ENCODE assay signal across 1 cellular context in genomic region chr18:44704137-44704791, GRCh38.
TF ChIP-seq lines count a peak whose summit lies in the region.

No MANE protein-coding gene starts in this region.

TF ChIP-seq in GM23338, 12 proteins besides CTCF, POLR2A, EP300 and RAD21 (continued from another document):
- TF ChIP-seq, protein P1, sequence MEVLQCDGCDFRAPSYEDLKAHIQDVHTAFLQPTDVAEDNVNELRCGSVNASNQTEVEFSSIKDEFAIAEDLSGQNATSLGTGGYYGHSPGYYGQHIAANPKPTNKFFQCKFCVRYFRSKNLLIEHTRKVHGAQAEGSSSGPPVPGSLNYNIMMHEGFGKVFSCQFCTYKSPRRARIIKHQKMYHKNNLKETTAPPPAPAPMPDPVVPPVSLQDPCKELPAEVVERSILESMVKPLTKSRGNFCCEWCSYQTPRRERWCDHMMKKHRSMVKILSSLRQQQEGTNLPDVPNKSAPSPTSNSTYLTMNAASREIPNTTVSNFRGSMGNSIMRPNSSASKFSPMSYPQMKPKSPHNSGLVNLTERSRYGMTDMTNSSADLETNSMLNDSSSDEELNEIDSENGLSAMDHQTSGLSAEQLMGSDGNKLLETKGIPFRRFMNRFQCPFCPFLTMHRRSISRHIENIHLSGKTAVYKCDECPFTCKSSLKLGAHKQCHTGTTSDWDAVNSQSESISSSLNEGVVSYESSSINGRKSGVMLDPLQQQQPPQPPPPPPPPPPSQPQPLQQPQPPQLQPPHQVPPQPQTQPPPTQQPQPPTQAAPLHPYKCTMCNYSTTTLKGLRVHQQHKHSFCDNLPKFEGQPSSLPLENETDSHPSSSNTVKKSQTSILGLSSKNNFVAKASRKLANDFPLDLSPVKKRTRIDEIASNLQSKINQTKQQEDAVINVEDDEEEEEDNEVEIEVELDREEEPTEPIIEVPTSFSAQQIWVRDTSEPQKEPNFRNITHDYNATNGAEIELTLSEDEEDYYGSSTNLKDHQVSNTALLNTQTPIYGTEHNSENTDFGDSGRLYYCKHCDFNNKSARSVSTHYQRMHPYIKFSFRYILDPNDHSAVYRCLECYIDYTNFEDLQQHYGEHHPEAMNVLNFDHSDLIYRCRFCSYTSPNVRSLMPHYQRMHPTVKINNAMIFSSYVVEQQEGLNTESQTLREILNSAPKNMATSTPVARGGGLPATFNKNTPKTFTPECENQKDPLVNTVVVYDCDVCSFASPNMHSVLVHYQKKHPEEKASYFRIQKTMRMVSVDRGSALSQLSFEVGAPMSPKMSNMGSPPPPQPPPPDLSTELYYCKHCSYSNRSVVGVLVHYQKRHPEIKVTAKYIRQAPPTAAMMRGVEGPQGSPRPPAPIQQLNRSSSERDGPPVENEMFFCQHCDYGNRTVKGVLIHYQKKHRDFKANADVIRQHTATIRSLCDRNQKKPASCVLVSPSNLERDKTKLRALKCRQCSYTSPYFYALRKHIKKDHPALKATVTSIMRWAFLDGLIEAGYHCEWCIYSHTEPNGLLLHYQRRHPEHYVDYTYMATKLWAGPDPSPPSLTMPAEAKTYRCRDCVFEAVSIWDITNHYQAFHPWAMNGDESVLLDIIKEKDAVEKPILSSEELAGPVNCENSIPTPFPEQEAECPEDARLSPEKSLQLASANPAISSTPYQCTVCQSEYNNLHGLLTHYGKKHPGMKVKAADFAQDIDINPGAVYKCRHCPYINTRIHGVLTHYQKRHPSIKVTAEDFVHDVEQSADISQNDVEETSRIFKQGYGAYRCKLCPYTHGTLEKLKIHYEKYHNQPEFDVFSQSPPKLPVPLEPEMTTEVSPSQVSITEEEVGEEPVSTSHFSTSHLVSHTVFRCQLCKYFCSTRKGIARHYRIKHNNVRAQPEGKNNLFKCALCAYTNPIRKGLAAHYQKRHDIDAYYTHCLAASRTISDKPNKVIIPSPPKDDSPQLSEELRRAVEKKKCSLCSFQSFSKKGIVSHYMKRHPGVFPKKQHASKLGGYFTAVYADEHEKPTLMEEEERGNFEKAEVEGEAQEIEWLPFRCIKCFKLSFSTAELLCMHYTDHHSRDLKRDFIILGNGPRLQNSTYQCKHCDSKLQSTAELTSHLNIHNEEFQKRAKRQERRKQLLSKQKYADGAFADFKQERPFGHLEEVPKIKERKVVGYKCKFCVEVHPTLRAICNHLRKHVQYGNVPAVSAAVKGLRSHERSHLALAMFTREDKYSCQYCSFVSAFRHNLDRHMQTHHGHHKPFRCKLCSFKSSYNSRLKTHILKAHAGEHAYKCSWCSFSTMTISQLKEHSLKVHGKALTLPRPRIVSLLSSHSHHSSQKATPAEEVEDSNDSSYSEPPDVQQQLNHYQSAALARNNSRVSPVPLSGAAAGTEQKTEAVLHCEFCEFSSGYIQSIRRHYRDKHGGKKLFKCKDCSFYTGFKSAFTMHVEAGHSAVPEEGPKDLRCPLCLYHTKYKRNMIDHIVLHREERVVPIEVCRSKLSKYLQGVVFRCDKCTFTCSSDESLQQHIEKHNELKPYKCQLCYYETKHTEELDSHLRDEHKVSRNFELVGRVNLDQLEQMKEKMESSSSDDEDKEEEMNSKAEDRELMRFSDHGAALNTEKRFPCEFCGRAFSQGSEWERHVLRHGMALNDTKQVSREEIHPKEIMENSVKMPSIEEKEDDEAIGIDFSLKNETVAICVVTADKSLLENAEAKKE (CRISPR knock-in tag; IDR thresholded peaks at IDR 0.05) = no peak
- TF ChIP-seq ZNF331 (CRISPR knock-in tag; IDR thresholded peaks at IDR 0.05; ENCODE audit: low read depth) (no peak), CREB1 (CRISPR knock-in tag; IDR thresholded peaks at IDR 0.05; ENCODE audit: low read depth) (no peak)
